In genomic region chr17:45787044-45787443, GRCh38 we compare ENCODE assay signal across 1 cellular context.
TF ChIP-seq lines count a peak whose summit lies in the region.

No MANE protein-coding gene starts in this region.

TF ChIP-seq in HEK293, 187 proteins besides CTCF, POLR2A, EP300 and RAD21 (continued from another document):
- TF ChIP-seq PRDM2 (tag by site-specific recombination; IDR thresholded peaks at IDR 0.05; ENCODE audit: borderline replicate concordance) (no peak), ATF2 (tag by site-specific recombination; IDR thresholded peaks at IDR 0.05; ENCODE audit: low read depth) (no peak), OVOL3 (tag by site-specific recombination; IDR thresholded peaks at IDR 0.05) (no peak), YY1 (tag by site-specific recombination; IDR thresholded peaks at IDR 0.05) (no peak), ZNF335 (tag by site-specific recombination; conservative IDR thresholded peaks at IDR 0.05) (no peak), GFI1B (tag by site-specific recombination; IDR thresholded peaks at IDR 0.05) (no peak), ZNF768 (tag by site-specific recombination; IDR thresholded peaks at IDR 0.05) (no peak)
TF ChIP-seq in HEK293: peak in this region for 2.
